Comparison of ENCODE assay signal across 10 cellular contexts in the genomic region with DNA sequence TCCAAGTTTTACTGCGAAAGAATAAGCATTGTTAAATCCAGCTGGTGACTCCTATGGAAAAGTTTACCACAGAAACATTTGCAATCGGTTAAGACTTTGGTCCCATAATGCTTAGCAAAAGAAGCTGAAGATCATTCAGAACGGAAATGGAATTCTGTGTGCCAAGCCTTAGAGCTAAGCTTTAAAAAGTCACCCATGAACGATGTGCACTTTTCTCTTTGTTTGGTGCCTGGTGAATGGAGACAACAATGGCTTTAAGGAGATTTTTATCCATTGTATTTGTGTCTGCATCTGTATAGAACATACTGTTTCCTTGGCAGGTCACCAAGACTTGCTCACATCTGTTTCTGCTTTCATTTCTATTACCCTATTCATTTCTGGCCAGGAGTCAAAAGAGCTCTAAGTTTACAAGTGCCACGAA. TPM values are rescaled to one million over a fixed set of nuclear protein-coding genes. Genes with fewer than 3 reads are reported as not detected.
DNase-seq lines count a peak whose midpoint lies in the region; ATAC-seq and TF ChIP-seq lines count a peak whose summit lies in the region.
"Had no signal": no experiment of that assay in that cellular context is flagged by ENCODE, and none has a peak within 500 bp of the region (broad histone marks: within the 10 kb centered on the region; RNA-seq: fewer than 3 reads in every experiment).

No MANE protein-coding gene starts in this region.

- H3K36me3 ChIP-seq in right atrium auricular region (no peaks in the 10 kb centered on the region), suprapubic skin (no peaks in the 10 kb centered on the region)

- H3K4me1 ChIP-seq in right atrium auricular region (peaks cover 0 to 15% of the 10 kb centered on the region in 2 donors), suprapubic skin (peaks cover 21% of the 10 kb centered on the region)

- TF ChIP-seq CTCF in HFF-Myc (IDR thresholded peaks at IDR 0.05; ENCODE audit: low read depth, low read length, missing control alignments): no peak
- no peak for TF ChIP-seq CTCF in right atrium auricular region (IDR thresholded peaks at IDR 0.05)
- no peak for TF ChIP-seq CTCF in suprapubic skin (IDR thresholded peaks at IDR 0.05)

- ATAC-seq in HG03571 (IDR thresholded peaks at IDR 0.05; ENCODE audit: unreplicated experiment): no peak
- no peak for ATAC-seq in HG02798 (IDR thresholded peaks at IDR 0.05; ENCODE audit: poor library complexity, unreplicated experiment)
- ATAC-seq in GM19452 (IDR thresholded peaks at IDR 0.05; ENCODE audit: unreplicated experiment): no peak

- no peaks in the 10 kb centered on the region for H3K9me3 ChIP-seq in right atrium auricular region
- no peaks in the 10 kb centered on the region for H3K9me3 ChIP-seq in suprapubic skin

- no peak overlapping the region; the same call in 1 of the 2 replicates for H3K4me3 ChIP-seq in HFF-Myc (replicated peaks; ENCODE audit: low read depth, low read length)
- H3K4me3 ChIP-seq in right atrium auricular region: peak overlapping the region in 1 of 2 donors; percentile 2
- H3K4me3 ChIP-seq in suprapubic skin: peak overlapping the region; percentile 18

- 9% methylated on average over 5 of the region's 5 CpGs for WGBS in suprapubic skin

- H3K27ac ChIP-seq in right atrium auricular region (peak overlapping the region; percentile 35 to 66), suprapubic skin (peak overlapping the region; percentile 62)
- H3K27ac ChIP-seq: epithelial cell of prostate had no signal

- H3K27me3 ChIP-seq in right atrium auricular region: no peaks in the 10 kb centered on the region
- no peaks in the 10 kb centered on the region for H3K27me3 ChIP-seq in suprapubic skin

- peak; percentile 96 for DNase-seq in HFF-Myc (ENCODE audit: extremely low read depth, low read depth)
- DNase-seq in amniotic stem cell (lab: John Stamatoyannopoulos, UW): peak; percentile 62
- no peak for DNase-seq in right atrium auricular region (ENCODE audit: low spot score)
- DNase-seq in suprapubic skin (ENCODE audit: low spot score in 2 of 2): no peak
- no peak for DNase-seq in NCI-H1436 treated with DMSO at 0.1 percent for 48 hours (lab: John Stamatoyannopoulos, UW)
- DNase-seq: activated CD4-positive, alpha-beta T cell treated with anti-CD3 and anti-CD28 coated beads for 48 hours had no signal

- no peak for TF ChIP-seq EP300 in suprapubic skin (IDR thresholded peaks at IDR 0.05)

- TF ChIP-seq POLR2A in suprapubic skin (IDR thresholded peaks at IDR 0.05): no peak

RNA-seq across cellular contexts. Expression of gene COL1A2, which starts 26.3 kb away (rescaled TPM):
- 100 to 1,000 TPM in 1 of 2 donors, 10 to 100 TPM in 1; 67.0 to 228 TPM for total RNA-seq in right atrium auricular region
- total RNA-seq in suprapubic skin: 100 to 1,000 TPM in 1 of 4 donors, 10 to 100 TPM in 3; 29.9 to 124 (median 61.3) TPM

Comparison
In these comparisons a context has a peak if more than half of its experiments do, and no peak if none do; other contexts are left out.
1. DNase-seq: peak in HFF-Myc (single experiment) and amniotic stem cell (single experiment); none in right atrium auricular region (single experiment), suprapubic skin (0 of 2) and NCI-H1436 treated with DMSO at 0.1 percent for 48 hours (single experiment).